ENCODE assay signal across 1 cellular context in genomic region chr6:3884007-3884745, GRCh38.
TF ChIP-seq lines count a peak whose summit lies in the region.

No MANE protein-coding gene starts in this region.

TF ChIP-seq in HEK293, 187 proteins besides CTCF, POLR2A, EP300 and RAD21 (continued from another document):
- no peak for TF ChIP-seq ZNF26 (tag by site-specific recombination; IDR thresholded peaks at IDR 0.05)
